ENCODE assay signal across 4 cellular contexts in the genomic region with DNA sequence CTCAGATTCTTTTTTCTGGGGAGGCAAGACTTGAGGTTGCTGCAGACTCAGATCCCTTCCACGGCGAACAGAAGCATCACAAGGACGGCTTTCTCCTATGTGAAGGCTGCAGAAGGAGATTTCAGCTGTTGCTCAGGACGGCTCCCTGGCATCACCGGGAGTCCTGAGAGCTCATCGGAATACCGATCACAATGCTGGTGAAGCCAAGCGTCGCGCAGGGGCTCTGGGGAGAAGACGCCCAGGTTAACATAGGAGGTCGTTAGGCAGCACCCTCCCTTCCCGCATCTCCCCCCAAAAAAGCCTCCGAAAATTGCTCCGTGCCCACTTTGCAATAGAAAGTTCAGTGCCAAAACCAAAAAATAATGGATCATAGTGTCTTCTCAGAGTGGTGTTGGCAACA.
"Had no signal": no experiment of that assay in that cellular context is flagged by ENCODE, and none has a peak within 500 bp of the region (broad histone marks: within the 10 kb centered on the region; RNA-seq: fewer than 3 reads in every experiment).

No MANE protein-coding gene starts in this region.

- H3K36me3 ChIP-seq: HAP-1 had no signal

- H3K27ac ChIP-seq: GM23248 had no signal

- H3K9me3 ChIP-seq: HAP-1 had no signal

- H3K4me3 ChIP-seq: GM23248, GM23338, HAP-1 had no signal

- DNase-seq: HCEC 1CT had no signal

- H3K4me1 ChIP-seq: HAP-1 had no signal

- ATAC-seq: GM23338 had no signal
